Comparison of ENCODE assay signal across 12 cellular contexts in genomic region chr9:73170185-73170957, GRCh38. TPM values are rescaled to one million over a fixed set of nuclear protein-coding genes. Genes with fewer than 3 reads are reported as not detected.
DNase-seq lines count a peak whose midpoint lies in the region; ATAC-seq, FAIRE-seq and TF ChIP-seq lines count a peak whose summit lies in the region.
"Had no signal": no experiment of that assay in that cellular context is flagged by ENCODE, and none has a peak within 500 bp of the region (broad histone marks: within the 10 kb centered on the region; RNA-seq: fewer than 3 reads in every experiment).

No MANE protein-coding gene starts in this region.

- H3K4me3 Mint-ChIP-seq in H9 = no peak overlapping the region
- no peak overlapping the region for H3K4me3 Mint-ChIP-seq in activated naive CD8-positive, alpha-beta T cell treated with anti-CD3 and anti-CD28 coated beads for 36 hours
- H3K4me3 Mint-ChIP-seq: CD14-positive monocyte; CD8-positive, alpha-beta T cell had no signal

- H3K4me3 ChIP-seq in A549 (no peak overlapping the region), bronchial epithelial cell (ENCODE audit: low read depth, low read length) (no peak overlapping the region), neutrophil (ENCODE audit: low read depth in 1 of 2, low read length in 1 of 2) (no peak overlapping the region), brain microvascular endothelial cell (ENCODE audit: low read depth, low read length) (no peak overlapping the region)

- H3K23me2 ChIP-seq in H9 (ENCODE audit: insufficient read length, low read depth, low read length, poor library complexity, severe bottlenecking) = no peaks in the 10 kb centered on the region

- WGBS in A549 (ENCODE audit: missing lambda C conversion rate) = 90% methylated on average over 3 of the region's 3 CpGs
- no CpG with 5 or more reads among the region's 3 CpGs for WGBS in H9 (ENCODE audit: extremely low coverage, insufficient read length, low lambda C conversion rate)

- H3K9ac ChIP-seq in H9 (ENCODE audit: extremely low read depth, insufficient read length, low read length) = no peak overlapping the region

- H3K79me2 ChIP-seq in H9 (ENCODE audit: insufficient read depth, low read length) = no peaks in the 10 kb centered on the region

- H3K4me1 ChIP-seq in A549 (peaks cover 63% of the 10 kb centered on the region), neutrophil (ENCODE audit: control insufficient read depth in 1 of 2, insufficient read depth in 1 of 2, low read depth in 1 of 2, low read length in 1 of 2) (peaks cover 11% of the 10 kb centered on the region in 2 experiments), H9 (ENCODE audit: insufficient read depth, low read length) (no peaks in the 10 kb centered on the region)

- peaks cover 3% of the 10 kb centered on the region in 2 experiments; a peak in 1 of 4 replicates for H3K4me1 Mint-ChIP-seq in H9
- peaks cover 8% of the 10 kb centered on the region for H3K4me1 Mint-ChIP-seq in activated naive CD8-positive, alpha-beta T cell treated with anti-CD3 and anti-CD28 coated beads for 36 hours

- DNase-seq in A549 (ENCODE audit: low read depth in 1 of 2, low spot score in 1 of 2) (no peak), HT-29 (ENCODE audit: low spot score) (peak; percentile 33), bronchial epithelial cell (ENCODE audit: low read depth) (peak; percentile 30), H9 (no peak), brain microvascular endothelial cell (no peak)
- DNase-seq in activated naive CD8-positive, alpha-beta T cell treated with anti-CD3 and anti-CD28 coated beads for 36 hours = no peak
- DNase-seq: CD8-positive, alpha-beta T cell; COR-L47; KBM-7 had no signal

- FAIRE-seq in A549 (lab: Jason Lieb, UNC) (no peak), bronchial epithelial cell (lab: Jason Lieb, UNC) (no peak)
- FAIRE-seq: D721Med had no signal

- no peak for TF ChIP-seq POLR2A in A549 (IDR thresholded peaks at IDR 0.05; ENCODE audit: low read length)

- no peak for TF ChIP-seq RAD21 in A549 (conservative IDR thresholded peaks at IDR 0.05 in 1 of 2, IDR thresholded peaks at IDR 0.05 in 1 of 2)

- no peaks in the 10 kb centered on the region for H4K20me1 ChIP-seq in H9 (ENCODE audit: control insufficient read depth, insufficient read depth, insufficient read length)

- H2AK5ac ChIP-seq in H9 (ENCODE audit: insufficient read length, low read length) = no peak overlapping the region

- no peaks in the 10 kb centered on the region for H3K9me3 Mint-ChIP-seq in H9
- no peaks in the 10 kb centered on the region for H3K9me3 Mint-ChIP-seq in activated naive CD8-positive, alpha-beta T cell treated with anti-CD3 and anti-CD28 coated beads for 36 hours
- H3K9me3 Mint-ChIP-seq: CD14-positive monocyte; CD8-positive, alpha-beta T cell had no signal

- H3K23ac ChIP-seq in H9 (ENCODE audit: insufficient read length, low read depth, low read length) = no peak overlapping the region

- H3T11ph ChIP-seq in H9 (ENCODE audit: low read length) = no peak overlapping the region

- H3K27me3 ChIP-seq in bronchial epithelial cell (ENCODE audit: control insufficient read depth, insufficient read depth, low read length) = no peaks in the 10 kb centered on the region
- no peaks in the 10 kb centered on the region for H3K27me3 ChIP-seq in neutrophil
- no peaks in the 10 kb centered on the region for H3K27me3 ChIP-seq in H9 (ENCODE audit: insufficient read depth, low read length)
- H3K27me3 ChIP-seq in brain microvascular endothelial cell (replicated peaks) = no peaks in the 10 kb centered on the region

- in situ Hi-C loops in brain microvascular endothelial cell (cut with HindIII; ENCODE audit: low pct_ligation_motif_present, low sequenced_read_pairs) = loop anchor here (25.0 kb wide), 1 partner anchor 308 kb away; no protein-coding TSS in a partner anchor

- H4K91ac ChIP-seq in H9 (ENCODE audit: insufficient read length, low read depth, low read length) = no peak overlapping the region

- H3K4ac ChIP-seq in H9 (ENCODE audit: low read depth, low read length) = no peak overlapping the region

- no peak overlapping the region for H4K8ac ChIP-seq in H9 (replicated peaks; ENCODE audit: insufficient read length, low read depth, low read length)

- no peak overlapping the region for H2BK120ac ChIP-seq in H9 (ENCODE audit: low read depth, low read length, poor library complexity, severe bottlenecking)

- H3K4me2 ChIP-seq in A549 (no peak overlapping the region), H9 (ENCODE audit: insufficient read depth, insufficient read length, low read length) (no peak overlapping the region)

- no peak overlapping the region for H3K14ac ChIP-seq in H9 (ENCODE audit: insufficient read depth, low read length)

- no peak overlapping the region for H3K56ac ChIP-seq in H9 (ENCODE audit: insufficient read length, low read depth, low read length)

- no peak overlapping the region for H2BK20ac ChIP-seq in H9 (ENCODE audit: low read depth, low read length, poor library complexity, severe bottlenecking)

- no peaks in the 10 kb centered on the region for H3K36me3 Mint-ChIP-seq in H9 (ENCODE audit: insufficient read depth in 1 of 3, low read depth in 3 of 3)
- peaks cover 20% of the 10 kb centered on the region for H3K36me3 Mint-ChIP-seq in activated naive CD8-positive, alpha-beta T cell treated with anti-CD3 and anti-CD28 coated beads for 36 hours

- no peaks in the 10 kb centered on the region for H3K9me3 ChIP-seq in A549
- H3K9me3 ChIP-seq in neutrophil = no peaks in the 10 kb centered on the region
- no peaks in the 10 kb centered on the region for H3K9me3 ChIP-seq in H9 (ENCODE audit: control insufficient read depth, low read depth, low read length)

- no peak overlapping the region for H2AFZ ChIP-seq in H9 (ENCODE audit: low read length)

- no peak for TF ChIP-seq EP300 in A549 (IDR thresholded peaks at IDR 0.05)

- H2BK15ac ChIP-seq in H9 (ENCODE audit: low read depth, low read length) = no peak overlapping the region

- no peak overlapping the region for H3K27ac Mint-ChIP-seq in H9
- no peak overlapping the region for H3K27ac Mint-ChIP-seq in activated naive CD8-positive, alpha-beta T cell treated with anti-CD3 and anti-CD28 coated beads for 36 hours
- H3K27ac Mint-ChIP-seq: CD14-positive monocyte; CD8-positive, alpha-beta T cell had no signal

- no peak overlapping the region for H3K27ac ChIP-seq in A549
- peak overlapping the region; percentile 71 for H3K27ac ChIP-seq in neutrophil
- no peak overlapping the region for H3K27ac ChIP-seq in H9 (ENCODE audit: insufficient read length, low read depth, low read length)
- H3K27ac ChIP-seq in brain microvascular endothelial cell = no peak overlapping the region

- H3K27me3 Mint-ChIP-seq in H9 (ENCODE audit: low read depth) = no peaks in the 10 kb centered on the region
- H3K27me3 Mint-ChIP-seq in activated naive CD8-positive, alpha-beta T cell treated with anti-CD3 and anti-CD28 coated beads for 36 hours = no peaks in the 10 kb centered on the region

- CTCF ChIA-PET in A549 (lab: Yijun Ruan, JAX) = interaction anchor here (0.8 to 4.3 kb wide), 9 partner anchors 12 to 890 kb away, joined by 3 to 34 read pairs (median 3); no protein-coding TSS in a partner anchor

- ATAC-seq in A549 = no peak
- ATAC-seq: CD8-positive, alpha-beta T cell had no signal

- TF ChIP-seq CTCF in A549 (IDR thresholded peaks at IDR 0.05) = no peak
- TF ChIP-seq CTCF in bronchial epithelial cell (IDR thresholded peaks at IDR 0.05; ENCODE audit: insufficient read depth, low read length, severe bottlenecking) = no peak
- no peak for TF ChIP-seq CTCF in neutrophil (IDR thresholded peaks at IDR 0.05)
- no peak for TF ChIP-seq CTCF in H9 (conservative IDR thresholded peaks at IDR 0.05)
- TF ChIP-seq CTCF in brain microvascular endothelial cell (IDR thresholded peaks at IDR 0.05; ENCODE audit: low read depth, low read length, missing control alignments) = no peak

- H3K79me1 ChIP-seq in H9 (ENCODE audit: insufficient read depth, low read depth, low read length, poor library complexity, severe bottlenecking) = no peaks in the 10 kb centered on the region

- H4K5ac ChIP-seq in H9 (ENCODE audit: insufficient read length, low read depth, low read length) = no peak overlapping the region

- POLR2A ChIA-PET in A549 (lab: Yijun Ruan, JAX) = interaction anchor here (0.8 to 2.2 kb wide), 2 partner anchors 10 to 15 kb away, joined by 4 to 6 read pairs; no protein-coding TSS in a partner anchor

- H2BK5ac ChIP-seq in H9 (ENCODE audit: insufficient read length, low read length) = no peak overlapping the region

- peaks cover 14% of the 10 kb centered on the region for H3K36me3 ChIP-seq in bronchial epithelial cell (ENCODE audit: control insufficient read depth, insufficient read depth, low read length)
- peaks cover 50% of the 10 kb centered on the region for H3K36me3 ChIP-seq in neutrophil
- peaks cover 55% of the 10 kb centered on the region for H3K36me3 ChIP-seq in brain microvascular endothelial cell (replicated peaks)

- H3K18ac ChIP-seq in H9 (ENCODE audit: insufficient read length, low read depth, low read length) = no peak overlapping the region

- H2BK12ac ChIP-seq in H9 (ENCODE audit: insufficient read length, low read depth, low read length) = no peak overlapping the region

TF ChIP-seq in A549, 52 proteins besides CTCF, POLR2A, EP300 and RAD21 (continues in another document):
- TF ChIP-seq MAFK (IDR thresholded peaks at IDR 0.05; ENCODE audit: partially characterized antibody) = no peak
- TF ChIP-seq BCL3 (IDR thresholded peaks at IDR 0.05) = no peak
- TF ChIP-seq ZFP36 (IDR thresholded peaks at IDR 0.05; ENCODE audit: borderline replicate concordance, partially characterized antibody) = no peak

RNA-seq across cellular contexts. Expression of gene ANXA1, which starts 18.7 kb away (rescaled TPM):
- polyA plus RNA-seq in A549 (2011; rRNA removed) (1,630 and 1,990 TPM in 2 replicates), A549 (2017; fragmentation: RNase III; extraction: RNeasy Plus Mini Kit Qiagen cat#74134 plus additional on column Dnase treatment) (1,437 to 1,601 TPM (median 1,494 TPM) in 3 replicates)
- 803 and 959 TPM in 2 replicates for polyA plus RNA-seq in A549 (2012; cell fraction: cytosol; rRNA removed)
- 455 and 518 TPM in 2 replicates for polyA plus RNA-seq in A549 (2012; cell fraction: nucleus; rRNA removed)
- polyA minus RNA-seq in A549 (2011; rRNA and poly(A)+ RNA removed) = 502 and 534 TPM in 2 replicates
- 171 and 192 TPM in 2 replicates for total RNA-seq in HT-29 (2014; rRNA removed; shearing (Covaris generic))
- total RNA-seq in bronchial epithelial cell (1,561 and 3,061 TPM in 2 replicates), H9 (2021) (3.5 and 3.6 TPM in 2 replicates)
- total RNA-seq in activated naive CD8-positive, alpha-beta T cell treated with anti-CD3 and anti-CD28 coated beads for 36 hours = 10 to 100 TPM; 34.3 to 35.1 TPM

Comparison
In these comparisons a context has a peak if more than half of its experiments do, and no peak if none do; other contexts are left out.
1. DNase-seq: peak in HT-29 (single experiment) and bronchial epithelial cell (single experiment); none in A549 (0 of 2), H9 (single experiment), activated naive CD8-positive, alpha-beta T cell treated with anti-CD3 and anti-CD28 coated beads for 36 hours (single experiment) and brain microvascular endothelial cell (single experiment).